In genomic region chr17:4083173-4083572, GRCh38 we compare ENCODE assay signal across 20 cellular contexts. TPM values are rescaled to one million over a fixed set of nuclear protein-coding genes. Genes with fewer than 3 reads are reported as not detected.
A peak's percentile ranks its signal among the peaks of the same experiment; 100 is the strongest.
DNase-seq lines count a peak whose midpoint lies in the region; ATAC-seq lines count a peak whose summit lies in the region.
"Had no signal": no experiment of that assay in that cellular context is flagged by ENCODE, and none has a peak within 500 bp of the region (broad histone marks: within the 10 kb centered on the region; RNA-seq: fewer than 3 reads in every experiment).

No MANE protein-coding gene starts in this region.

- POLR2A ChIA-PET in CD8-positive, alpha-beta memory T cell (lab: Charles Lee), result interaction anchor here (0.6 kb wide), 1 partner anchor 42 kb away, joined by 3 read pairs; no protein-coding TSS in a partner anchor
- POLR2A ChIA-PET in naive thymus-derived CD4-positive, alpha-beta T cell (lab: Charles Lee), result no interaction called here

- H3K9me3 Mint-ChIP-seq in CD8-positive, alpha-beta memory T cell, result no peaks in the 10 kb centered on the region
- H3K9me3 Mint-ChIP-seq in activated T-helper 17 cell treated with anti-CD3 and anti-CD28 coated beads, Interleukin-2, amount 50 U/mL, for 72 hours, result no peaks in the 10 kb centered on the region
- no peaks in the 10 kb centered on the region for H3K9me3 Mint-ChIP-seq in naive thymus-derived CD4-positive, alpha-beta T cell

- peaks cover 21 to 92% (median 31%) of the 10 kb centered on the region in 3 donors for H3K36me3 Mint-ChIP-seq in CD8-positive, alpha-beta memory T cell
- H3K36me3 Mint-ChIP-seq in activated T-helper 17 cell treated with anti-CD3 and anti-CD28 coated beads, Interleukin-2, amount 50 U/mL, for 72 hours (ENCODE audit: low read depth), result peaks cover 98% of the 10 kb centered on the region
- peaks cover 19 to 72% (median 40%) of the 10 kb centered on the region in 5 donors for H3K36me3 Mint-ChIP-seq in naive thymus-derived CD4-positive, alpha-beta T cell

- H3K27me3 Mint-ChIP-seq in CD8-positive, alpha-beta memory T cell, result no peaks in the 10 kb centered on the region
- H3K27me3 Mint-ChIP-seq in activated T-helper 17 cell treated with anti-CD3 and anti-CD28 coated beads, Interleukin-2, amount 50 U/mL, for 72 hours, result no peaks in the 10 kb centered on the region
- no peaks in the 10 kb centered on the region for H3K27me3 Mint-ChIP-seq in naive thymus-derived CD4-positive, alpha-beta T cell

- CTCF ChIA-PET in CD8-positive, alpha-beta memory T cell (lab: Charles Lee), result no interaction called here
- CTCF ChIA-PET in naive thymus-derived CD4-positive, alpha-beta T cell (lab: Charles Lee), result no interaction called here

- H3K27ac Mint-ChIP-seq in CD8-positive, alpha-beta memory T cell, result peak overlapping the region in 7 of 8 donors; percentile 50 to 97 (median 91)
- H3K27ac Mint-ChIP-seq in activated T-helper 17 cell treated with anti-CD3 and anti-CD28 coated beads, Interleukin-2, amount 50 U/mL, for 72 hours, result peak overlapping the region; percentile 81
- no peak overlapping the region for H3K27ac Mint-ChIP-seq in naive thymus-derived CD4-positive, alpha-beta T cell

- no peaks in the 10 kb centered on the region for H3K27me3 ChIP-seq in CD8-positive, alpha-beta memory T cell (ENCODE audit: insufficient read depth, low read length, poor library complexity, severe bottlenecking)
- no peaks in the 10 kb centered on the region for H3K27me3 ChIP-seq in naive thymus-derived CD4-positive, alpha-beta T cell (ENCODE audit: control insufficient read depth in 2 of 2, insufficient read depth in 2 of 2, low read length in 2 of 2)

- no peak for ATAC-seq in activated T-helper 17 cell treated with anti-CD3 and anti-CD28 coated beads, Interleukin-2, amount 50 U/mL, for 72 hours (replicated peaks)
- ATAC-seq in naive thymus-derived CD4-positive, alpha-beta T cell, result peak; percentile 37
- ATAC-seq in GM21717 (IDR thresholded peaks at IDR 0.05; ENCODE audit: unreplicated experiment) (no peak), GM19452 (IDR thresholded peaks at IDR 0.05; ENCODE audit: unreplicated experiment) (no peak)
- ATAC-seq: Panc1 had no signal

- no peaks in the 10 kb centered on the region for H3K4me1 ChIP-seq in CD8-positive, alpha-beta memory T cell (ENCODE audit: insufficient read depth, low read length)
- H3K4me1 ChIP-seq in naive thymus-derived CD4-positive, alpha-beta T cell (ENCODE audit: control insufficient read depth in 2 of 2, insufficient read depth in 2 of 2, low read length in 2 of 2), result no peaks in the 10 kb centered on the region

- H3K4me1 Mint-ChIP-seq in CD8-positive, alpha-beta memory T cell, result peaks cover 6 to 16% (median 14%) of the 10 kb centered on the region in 3 donors
- H3K4me1 Mint-ChIP-seq in activated T-helper 17 cell treated with anti-CD3 and anti-CD28 coated beads, Interleukin-2, amount 50 U/mL, for 72 hours, result peaks cover 37% of the 10 kb centered on the region
- peaks cover 0 to 4% (median 0%) of the 10 kb centered on the region in 7 donors for H3K4me1 Mint-ChIP-seq in naive thymus-derived CD4-positive, alpha-beta T cell

- H3K4me3 ChIP-seq in CD8-positive, alpha-beta memory T cell (ENCODE audit: low read length), result no peak overlapping the region
- H3K4me3 ChIP-seq in naive thymus-derived CD4-positive, alpha-beta T cell (ENCODE audit: low read length), result no peak overlapping the region

- no peaks in the 10 kb centered on the region for H3K9me3 ChIP-seq in CD8-positive, alpha-beta memory T cell (ENCODE audit: low read length)
- H3K9me3 ChIP-seq in naive thymus-derived CD4-positive, alpha-beta T cell (ENCODE audit: control insufficient read depth in 2 of 3, low read length in 3 of 3), result no peaks in the 10 kb centered on the region
- H3K9me3 ChIP-seq: SK-N-SH had no signal

- intact Hi-C loops in naive thymus-derived CD4-positive, alpha-beta T cell (cut with micrococcal nuclease), result no loop called here

- peaks cover 74% of the 10 kb centered on the region for H3K36me3 ChIP-seq in CD8-positive, alpha-beta memory T cell (ENCODE audit: insufficient read depth, low read length)
- H3K36me3 ChIP-seq in naive thymus-derived CD4-positive, alpha-beta T cell (ENCODE audit: control insufficient read depth in 2 of 3, insufficient read depth in 3 of 3, low read length in 3 of 3), result peaks cover 37 to 90% (median 46%) of the 10 kb centered on the region in 3 experiments

- no peak overlapping the region for H3K27ac ChIP-seq in CD8-positive, alpha-beta memory T cell (ENCODE audit: low read depth, low read length)
- H3K27ac ChIP-seq in naive thymus-derived CD4-positive, alpha-beta T cell (ENCODE audit: low read depth, low read length), result no peak overlapping the region
- H3K27ac ChIP-seq: HL-60 had no signal

- H3K4me3 Mint-ChIP-seq in CD8-positive, alpha-beta memory T cell, result peak overlapping the region in 2 of 7 donors; percentile 46 to 75
- H3K4me3 Mint-ChIP-seq in activated T-helper 17 cell treated with anti-CD3 and anti-CD28 coated beads, Interleukin-2, amount 50 U/mL, for 72 hours, result peak overlapping the region; percentile 71
- no peak overlapping the region for H3K4me3 Mint-ChIP-seq in naive thymus-derived CD4-positive, alpha-beta T cell

- peak; percentile 78 for DNase-seq in CD1c-positive myeloid dendritic cell (ENCODE audit: extremely low spot score)
- DNase-seq in CD8-positive, alpha-beta memory T cell, result no peak
- DNase-seq in naive thymus-derived CD4-positive, alpha-beta T cell, result no peak
- DNase-seq in effector CD4-positive, alpha-beta T cell, result no peak
- no peak for DNase-seq in glomerular visceral epithelial cell (ENCODE audit: extremely low spot score)
- DNase-seq: EL, GF-D8, GOT3, HCEC 1CT, KG1, NCI-H1694 treated with DMSO at 0.1 percent for 48 hours, NCI-H2081 treated with DMSO at 0.1 percent for 48 hours, NCI-H446, SIG-M5, SK-N-SH had no signal

RNA-seq across cellular contexts. Expression of gene ZZEF1, which starts 59.7 kb away (rescaled TPM):
- total RNA-seq in CD8-positive, alpha-beta memory T cell, result 10 to 100 TPM; 39.6 to 41.2 TPM
- 8.2 TPM for polyA plus RNA-seq in CD8-positive, alpha-beta memory T cell
- total RNA-seq in activated T-helper 17 cell treated with anti-CD3 and anti-CD28 coated beads, Interleukin-2, amount 50 U/mL, for 72 hours, result 10 to 100 TPM; 48.1 to 48.2 TPM
- total RNA-seq in naive thymus-derived CD4-positive, alpha-beta T cell, result 100 to 1,000 TPM in 1 of 5 experiments, 10 to 100 TPM in 4; 62.1 to 101 (median 97.4) TPM
- 10 to 100 TPM in 1 of 2 donors, 1 to 10 TPM in 1; 8.0 to 10.1 TPM for polyA plus RNA-seq in naive thymus-derived CD4-positive, alpha-beta T cell

RNA-seq across cellular contexts. Expression of gene CYB5D2, which starts 59.8 kb away (rescaled TPM):
- total RNA-seq in CD8-positive, alpha-beta memory T cell, result 10 to 100 TPM; 12.6 to 14.2 TPM
- 12.9 TPM for polyA plus RNA-seq in CD8-positive, alpha-beta memory T cell
- total RNA-seq in activated T-helper 17 cell treated with anti-CD3 and anti-CD28 coated beads, Interleukin-2, amount 50 U/mL, for 72 hours, result 1 to 10 TPM; 6.6 to 8.4 TPM
- total RNA-seq in naive thymus-derived CD4-positive, alpha-beta T cell, result 10 to 100 TPM in 2 of 5 experiments, 1 to 10 TPM in 3; 6.5 to 11.4 (median 8.3) TPM
- 10 to 100 TPM; 17.5 to 17.7 TPM for polyA plus RNA-seq in naive thymus-derived CD4-positive, alpha-beta T cell

Comparison
In these comparisons a context has a peak if more than half of its experiments do, and no peak if none do; other contexts are left out.
1. H3K27ac Mint-ChIP-seq: peak in CD8-positive, alpha-beta memory T cell (7 of 8) and activated T-helper 17 cell treated with anti-CD3 and anti-CD28 coated beads, Interleukin-2, amount 50 U/mL, for 72 hours (single experiment); none in naive thymus-derived CD4-positive, alpha-beta T cell (0 of 9).